ENCODE assay signal across 1 cellular context in genomic region chr1:77558591-77559164, GRCh38.
TF ChIP-seq lines count a peak whose summit lies in the region.

No MANE protein-coding gene starts in this region.

TF ChIP-seq in IMR-90, 13 proteins besides CTCF, POLR2A, EP300 and RAD21 (continued from another document):
- TF ChIP-seq RFX5 (IDR thresholded peaks at IDR 0.05; ENCODE audit: low read depth, low read length) (no peak), MAFK (IDR thresholded peaks at IDR 0.05; ENCODE audit: low read depth, low read length) (no peak), FOS (IDR thresholded peaks at IDR 0.05; ENCODE audit: low read depth, low read length) (no peak)
